Comparison of ENCODE assay signal across 1 cellular context in the genomic region with DNA sequence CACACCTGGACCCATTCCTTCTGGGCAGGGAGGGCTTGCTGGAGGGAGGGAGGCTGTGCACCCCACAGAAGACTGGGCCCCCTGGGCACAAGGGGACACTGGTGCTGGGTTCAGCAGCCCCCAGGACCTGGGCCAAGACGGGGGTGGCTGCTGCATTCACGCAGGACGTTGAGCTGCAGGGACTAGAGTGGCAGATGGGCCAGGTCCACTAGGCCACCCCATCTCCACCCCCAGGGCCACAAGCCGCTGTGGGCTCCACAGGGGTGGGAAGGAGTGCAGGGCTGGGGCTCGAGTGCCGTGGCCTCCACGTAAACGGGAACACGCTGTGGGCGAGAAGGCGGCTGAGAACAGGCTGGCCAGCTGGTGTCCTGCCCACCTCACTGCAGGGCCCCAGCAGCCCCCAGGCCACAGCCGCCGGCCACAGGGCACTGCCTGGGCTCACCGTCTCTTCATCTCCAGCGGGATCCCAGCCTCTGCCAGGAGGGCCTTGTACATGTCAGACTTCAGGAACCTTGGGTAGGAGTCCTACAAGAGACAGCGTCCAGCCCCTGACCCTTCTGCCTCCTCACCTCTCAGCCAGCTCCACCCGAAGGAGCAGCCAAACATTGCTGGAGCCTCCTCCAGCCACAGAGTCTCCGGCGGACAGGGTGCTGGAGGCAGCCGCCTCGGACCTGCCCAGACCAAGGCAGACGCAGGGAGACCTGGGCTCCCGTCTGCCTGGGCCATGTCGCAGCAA.
TF ChIP-seq lines count a peak whose summit lies in the region.

No MANE protein-coding gene starts in this region.

TF ChIP-seq in HepG2, 621 proteins besides CTCF, POLR2A, EP300 and RAD21:
- TF ChIP-seq, protein P1, sequence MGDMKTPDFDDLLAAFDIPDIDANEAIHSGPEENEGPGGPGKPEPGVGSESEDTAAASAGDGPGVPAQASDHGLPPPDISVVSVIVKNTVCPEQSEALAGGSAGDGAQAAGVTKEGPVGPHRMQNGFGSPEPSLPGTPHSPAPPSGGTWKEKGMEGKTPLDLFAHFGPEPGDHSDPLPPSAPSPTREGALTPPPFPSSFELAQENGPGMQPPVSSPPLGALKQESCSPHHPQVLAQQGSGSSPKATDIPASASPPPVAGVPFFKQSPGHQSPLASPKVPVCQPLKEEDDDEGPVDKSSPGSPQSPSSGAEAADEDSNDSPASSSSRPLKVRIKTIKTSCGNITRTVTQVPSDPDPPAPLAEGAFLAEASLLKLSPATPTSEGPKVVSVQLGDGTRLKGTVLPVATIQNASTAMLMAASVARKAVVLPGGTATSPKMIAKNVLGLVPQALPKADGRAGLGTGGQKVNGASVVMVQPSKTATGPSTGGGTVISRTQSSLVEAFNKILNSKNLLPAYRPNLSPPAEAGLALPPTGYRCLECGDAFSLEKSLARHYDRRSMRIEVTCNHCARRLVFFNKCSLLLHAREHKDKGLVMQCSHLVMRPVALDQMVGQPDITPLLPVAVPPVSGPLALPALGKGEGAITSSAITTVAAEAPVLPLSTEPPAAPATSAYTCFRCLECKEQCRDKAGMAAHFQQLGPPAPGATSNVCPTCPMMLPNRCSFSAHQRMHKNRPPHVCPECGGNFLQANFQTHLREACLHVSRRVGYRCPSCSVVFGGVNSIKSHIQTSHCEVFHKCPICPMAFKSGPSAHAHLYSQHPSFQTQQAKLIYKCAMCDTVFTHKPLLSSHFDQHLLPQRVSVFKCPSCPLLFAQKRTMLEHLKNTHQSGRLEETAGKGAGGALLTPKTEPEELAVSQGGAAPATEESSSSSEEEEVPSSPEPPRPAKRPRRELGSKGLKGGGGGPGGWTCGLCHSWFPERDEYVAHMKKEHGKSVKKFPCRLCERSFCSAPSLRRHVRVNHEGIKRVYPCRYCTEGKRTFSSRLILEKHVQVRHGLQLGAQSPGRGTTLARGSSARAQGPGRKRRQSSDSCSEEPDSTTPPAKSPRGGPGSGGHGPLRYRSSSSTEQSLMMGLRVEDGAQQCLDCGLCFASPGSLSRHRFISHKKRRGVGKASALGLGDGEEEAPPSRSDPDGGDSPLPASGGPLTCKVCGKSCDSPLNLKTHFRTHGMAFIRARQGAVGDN (CRISPR knock-in tag; IDR thresholded peaks at IDR 0.05) = peak; percentile 20; the same call in 1 of the 2 replicates
- TF ChIP-seq NCOR1 (IDR thresholded peaks at IDR 0.05; ENCODE audit: borderline replicate concordance, low read length) = no peak
- TF ChIP-seq, protein P2, sequence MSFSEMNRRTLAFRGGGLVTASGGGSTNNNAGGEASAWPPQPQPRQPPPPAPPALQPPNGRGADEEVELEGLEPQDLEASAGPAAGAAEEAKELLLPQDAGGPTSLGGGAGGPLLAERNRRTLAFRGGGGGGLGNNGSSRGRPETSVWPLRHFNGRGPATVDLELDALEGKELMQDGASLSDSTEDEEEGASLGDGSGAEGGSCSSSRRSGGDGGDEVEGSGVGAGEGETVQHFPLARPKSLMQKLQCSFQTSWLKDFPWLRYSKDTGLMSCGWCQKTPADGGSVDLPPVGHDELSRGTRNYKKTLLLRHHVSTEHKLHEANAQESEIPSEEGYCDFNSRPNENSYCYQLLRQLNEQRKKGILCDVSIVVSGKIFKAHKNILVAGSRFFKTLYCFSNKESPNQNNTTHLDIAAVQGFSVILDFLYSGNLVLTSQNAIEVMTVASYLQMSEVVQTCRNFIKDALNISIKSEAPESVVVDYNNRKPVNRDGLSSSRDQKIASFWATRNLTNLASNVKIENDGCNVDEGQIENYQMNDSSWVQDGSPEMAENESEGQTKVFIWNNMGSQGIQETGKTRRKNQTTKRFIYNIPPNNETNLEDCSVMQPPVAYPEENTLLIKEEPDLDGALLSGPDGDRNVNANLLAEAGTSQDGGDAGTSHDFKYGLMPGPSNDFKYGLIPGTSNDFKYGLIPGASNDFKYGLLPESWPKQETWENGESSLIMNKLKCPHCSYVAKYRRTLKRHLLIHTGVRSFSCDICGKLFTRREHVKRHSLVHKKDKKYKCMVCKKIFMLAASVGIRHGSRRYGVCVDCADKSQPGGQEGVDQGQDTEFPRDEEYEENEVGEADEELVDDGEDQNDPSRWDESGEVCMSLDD (CRISPR knock-in tag; IDR thresholded peaks at IDR 0.05; ENCODE audit: borderline replicate concordance) = no peak
- TF ChIP-seq NFE2 (CRISPR knock-in tag; IDR thresholded peaks at IDR 0.05) = no peak
- TF ChIP-seq GPN1 (CRISPR knock-in tag; IDR thresholded peaks at IDR 0.05; ENCODE audit: borderline replicate concordance) = no peak
